14 cellular contexts compared by ENCODE assay signal in genomic region chr2:31221549-31221948, GRCh38.
"Had no signal": no experiment of that assay in that cellular context is flagged by ENCODE, and none has a peak within 500 bp of the region (broad histone marks: within the 10 kb centered on the region; RNA-seq: fewer than 3 reads in every experiment).

No MANE protein-coding gene starts in this region.

- H3K9me3 Mint-ChIP-seq: activated T-helper 2 cell treated with anti-CD3 and anti-CD28 coated beads, Interferon-gamma antibody, Interleukin-2, Interleukin-4, amounts not matched to agents 10 μg/mL and 5 μg/mL and 100 μg/mL, durations not matched to agents 14 hours and 24 hours and 36 hours; nephron had no signal

- ATAC-seq: gastroesophageal sphincter, heart right ventricle, left cardiac atrium, right cardiac atrium had no signal

- H3K27me3 Mint-ChIP-seq: progenitor cell of endocrine pancreas had no signal

- FAIRE-seq: astrocyte, urothelium cell line had no signal

- H3K4me3 Mint-ChIP-seq: nephron had no signal

- H3K4me1 Mint-ChIP-seq: nephron had no signal

- H3K27ac Mint-ChIP-seq: activated T-helper 2 cell treated with anti-CD3 and anti-CD28 coated beads, Interferon-gamma antibody, Interleukin-2, Interleukin-4, amounts not matched to agents 10 μg/mL and 5 μg/mL and 100 μg/mL, durations not matched to agents 14 hours and 24 hours and 36 hours; nephron; progenitor cell of endocrine pancreas had no signal

- DNase-seq: activated naive CD4-positive, alpha-beta T cell treated with anti-CD3 and anti-CD28 coated beads, Interleukin-2, amount 50 U/mL, for 16 hours; activated T-cell treated with anti-CD3 and anti-CD28 coated beads, Interleukin-2, amount 50 U/mL, for 1 hour; dorsolateral prefrontal cortex; heart right ventricle; left cardiac atrium; occipital lobe; right cardiac atrium; stimulated activated CD4-positive, alpha-beta T cell treated with anti-CD3 and anti-CD28 coated beads, Interleukin-4, amount 100 ng/mL, for 4 hours had no signal
